ENCODE assay signal across 33 cellular contexts in genomic region chr3:128506721-128507120, GRCh38. TPM values are rescaled to one million over a fixed set of nuclear protein-coding genes. Genes with fewer than 3 reads are reported as not detected.
"Had no signal": no experiment of that assay in that cellular context is flagged by ENCODE, and none has a peak within 500 bp of the region (broad histone marks: within the 10 kb centered on the region; RNA-seq: fewer than 3 reads in every experiment).

No MANE protein-coding gene starts in this region.

- H3K27ac ChIP-seq: dorsolateral prefrontal cortex, esophagus muscularis mucosa, left lung, neural progenitor cell, prostate gland, right atrium auricular region, testis, tibial artery, upper lobe of left lung had no signal

- ATAC-seq: left cardiac atrium; left lung; naive thymus-derived CD4-positive, alpha-beta T cell; sciatic nerve; stimulated activated effector memory CD8-positive, alpha-beta T cell treated with anti-CD3 and anti-CD28 coated beads, Interleukin-12 subunit alpha, Interleukin-12 subunit beta, amount 100 ng/mL, for 72 hours; stimulated activated naive CD8-positive, alpha-beta T cell treated with anti-CD3 and anti-CD28 coated beads, Interleukin-15, Interleukin-2, amounts not matched to agents 100 U/mL and 50 U/mL, for 24 hours had no signal

- H3K4me3 Mint-ChIP-seq: naive thymus-derived CD4-positive, alpha-beta T cell; nephron; neural progenitor cell; stimulated activated effector memory CD8-positive, alpha-beta T cell treated with anti-CD3 and anti-CD28 coated beads, Interleukin-12 subunit alpha, Interleukin-12 subunit beta, amount 100 ng/mL, for 72 hours had no signal

- H2AFZ ChIP-seq: neural progenitor cell had no signal

- H3K36me3 ChIP-seq: esophagus muscularis mucosa, left lung, neural progenitor cell, prostate gland, right atrium auricular region, tibial artery, upper lobe of left lung had no signal

- H3K9me3 Mint-ChIP-seq: nephron; stimulated activated effector memory CD8-positive, alpha-beta T cell treated with anti-CD3 and anti-CD28 coated beads, Interleukin-12 subunit alpha, Interleukin-12 subunit beta, amount 100 ng/mL, for 72 hours had no signal

- H3K27me3 ChIP-seq: right atrium auricular region, testis, upper lobe of left lung had no signal

- H3K9me3 ChIP-seq: esophagus muscularis mucosa, prostate gland, right atrium auricular region, testis, upper lobe of left lung had no signal

- H3K9ac ChIP-seq: neural progenitor cell had no signal

- H3K36me3 Mint-ChIP-seq: neural progenitor cell; stimulated activated effector memory CD8-positive, alpha-beta T cell treated with anti-CD3 and anti-CD28 coated beads, Interleukin-12 subunit alpha, Interleukin-12 subunit beta, amount 100 ng/mL, for 72 hours had no signal

- H3K4me2 ChIP-seq: neural progenitor cell had no signal

- H3K27ac Mint-ChIP-seq: nephron; neural progenitor cell; stimulated activated effector memory CD8-positive, alpha-beta T cell treated with anti-CD3 and anti-CD28 coated beads, Interleukin-12 subunit alpha, Interleukin-12 subunit beta, amount 100 ng/mL, for 72 hours had no signal

- H3K4me1 Mint-ChIP-seq: naive thymus-derived CD4-positive, alpha-beta T cell; nephron; neural progenitor cell; stimulated activated effector memory CD8-positive, alpha-beta T cell treated with anti-CD3 and anti-CD28 coated beads, Interleukin-12 subunit alpha, Interleukin-12 subunit beta, amount 100 ng/mL, for 72 hours had no signal

- DNase-seq: cerebellar nuclear complex; cortex of kidney; effector CD8-positive, alpha-beta T cell; foreskin melanocyte; left cardiac atrium; left lung; mesendoderm; midbrain; naive thymus-derived CD4-positive, alpha-beta T cell; stimulated activated CD4-positive, alpha-beta T cell treated with anti-CD3 and anti-CD28 coated beads, Interleukin-2, amount 100 ng/mL, for 24 hours; stimulated activated CD4-positive, alpha-beta T cell treated with anti-CD3 and anti-CD28 coated beads, Interleukin-4, amount 100 ng/mL, for 24 hours; stimulated activated naive CD8-positive, alpha-beta T cell treated with anti-CD3 and anti-CD28 coated beads, Interleukin-15, Interleukin-2, amounts not matched to agents 100 U/mL and 50 U/mL, for 24 hours; substantia nigra; testis; tibial artery; upper lobe of left lung had no signal

- H3K4me3 ChIP-seq: dorsolateral prefrontal cortex, esophagus muscularis mucosa, left lung, neural progenitor cell, prostate gland, right atrium auricular region, testis, tibial artery, upper lobe of left lung had no signal

- H3K4me1 ChIP-seq: esophagus muscularis mucosa, left lung, neural progenitor cell, prostate gland, right atrium auricular region, testis, tibial artery, upper lobe of left lung had no signal

RNA-seq across cellular contexts. Expression of gene GATA2, which starts 13.7 kb away (rescaled TPM):
- polyA plus RNA-seq: naive thymus-derived CD4-positive, alpha-beta T cell had no signal

RNA-seq across cellular contexts. Expression of gene DNAJB8, which starts 40.0 kb away (rescaled TPM):
- total RNA-seq: dorsolateral prefrontal cortex; endothelial cell of umbilical vein; epithelial cell of proximal tubule; esophagus muscularis mucosa; fibroblast of lung; kidney epithelial cell; left cardiac atrium; left lung; lower leg skin; lung microvascular endothelial cell; mucosa of gallbladder; naive thymus-derived CD4-positive, alpha-beta T cell; osteoblast; right atrium auricular region; sciatic nerve; skeletal muscle tissue; upper lobe of left lung had no signal
- polyA plus RNA-seq: endothelial cell of umbilical vein; fibroblast of lung; naive thymus-derived CD4-positive, alpha-beta T cell had no signal
